Comparison of ENCODE assay signal across 23 cellular contexts in genomic region chr12:54786081-54786480, GRCh38.
"Had no signal": no experiment of that assay in that cellular context is flagged by ENCODE, and none has a peak within 500 bp of the region (broad histone marks: within the 10 kb centered on the region; RNA-seq: fewer than 3 reads in every experiment).

No MANE protein-coding gene starts in this region.

- H3K4me1 Mint-ChIP-seq: activated CD4-positive, alpha-beta memory T cell treated with anti-CD3 and anti-CD28 coated beads, Interleukin-2, amount 10 ng/mL, durations not matched to agents 7 days and 5 days; activated CD4-positive, alpha-beta T cell treated with anti-CD3 and anti-CD28 coated beads, Interleukin-2, amount 10 ng/mL, durations not matched to agents 7 days and 5 days; activated naive CD8-positive, alpha-beta T cell treated with anti-CD3 and anti-CD28 coated beads for 36 hours; activated T-helper 17 cell treated with anti-CD3 and anti-CD28 coated beads, Interleukin-2, amount 50 U/mL, for 72 hours; T-helper 17 cell had no signal

- H3K27me3 ChIP-seq: brain microvascular endothelial cell, cardiac muscle cell had no signal

- H2AFZ ChIP-seq: PC-9 had no signal

- H3K27ac ChIP-seq: brain microvascular endothelial cell, cardiac muscle cell, KMS-11, PC-9 had no signal

- H3K9ac ChIP-seq: KMS-11 had no signal

- DNase-seq: activated CD4-positive, alpha-beta memory T cell treated with anti-CD3 and anti-CD28 coated beads, Interleukin-2, amount 10 ng/mL, durations not matched to agents 7 days and 5 days; activated CD4-positive, alpha-beta T cell treated with anti-CD3 and anti-CD28 coated beads, Interleukin-2, amount 10 ng/mL, durations not matched to agents 7 days and 5 days; activated CD4-positive, CD25-positive, alpha-beta regulatory T cell; activated gamma-delta T cell; activated naive CD4-positive, alpha-beta T cell treated with anti-CD3 and anti-CD28 coated beads, Interleukin-2, amount 10 ng/mL, durations not matched to agents 7 days and 5 days; activated naive CD8-positive, alpha-beta T cell treated with anti-CD3 and anti-CD28 coated beads for 36 hours; activated T-cell treated with anti-CD3 and anti-CD28 coated beads for 4 hours; activated T-cell treated with anti-CD3 and anti-CD28 coated beads, Interleukin-2, amount 50 U/mL, for 48 hours; brain microvascular endothelial cell; MM.1S; NCI-H1105; NCI-H1436; NCI-H187 treated with DMSO at 0.1 percent for 48 hours; NCI-H2081 treated with DMSO at 0.1 percent for 48 hours; NCI-H446; NCI-H524; PC-9; SHP77 treated with DMSO at 0.1 percent for 48 hours; T-helper 17 cell; T-helper 9 cell had no signal

- H3K4me3 Mint-ChIP-seq: activated CD4-positive, alpha-beta memory T cell treated with anti-CD3 and anti-CD28 coated beads, Interleukin-2, amount 10 ng/mL, durations not matched to agents 7 days and 5 days; activated CD4-positive, alpha-beta T cell treated with anti-CD3 and anti-CD28 coated beads, Interleukin-2, amount 10 ng/mL, durations not matched to agents 7 days and 5 days; activated naive CD4-positive, alpha-beta T cell treated with anti-CD3 and anti-CD28 coated beads, Interleukin-2, amount 10 ng/mL, durations not matched to agents 7 days and 5 days; activated naive CD8-positive, alpha-beta T cell treated with anti-CD3 and anti-CD28 coated beads for 36 hours; activated T-helper 17 cell treated with anti-CD3 and anti-CD28 coated beads, Interleukin-2, amount 50 U/mL, for 72 hours; T-helper 17 cell had no signal

- H3K4me2 ChIP-seq: KMS-11, PC-9 had no signal

- H3K27ac Mint-ChIP-seq: activated CD4-positive, alpha-beta memory T cell treated with anti-CD3 and anti-CD28 coated beads, Interleukin-2, amount 10 ng/mL, durations not matched to agents 7 days and 5 days; activated CD4-positive, alpha-beta T cell treated with anti-CD3 and anti-CD28 coated beads, Interleukin-2, amount 10 ng/mL, durations not matched to agents 7 days and 5 days; activated naive CD4-positive, alpha-beta T cell treated with anti-CD3 and anti-CD28 coated beads, Interleukin-2, amount 10 ng/mL, durations not matched to agents 7 days and 5 days; activated naive CD8-positive, alpha-beta T cell treated with anti-CD3 and anti-CD28 coated beads for 36 hours; activated T-helper 17 cell treated with anti-CD3 and anti-CD28 coated beads, Interleukin-2, amount 50 U/mL, for 72 hours; T-helper 17 cell had no signal

- ATAC-seq: activated T-helper 17 cell treated with anti-CD3 and anti-CD28 coated beads, Interleukin-2, amount 50 U/mL, for 72 hours; T-helper 17 cell had no signal
